ENCODE assay signal across 10 cellular contexts in the genomic region with DNA sequence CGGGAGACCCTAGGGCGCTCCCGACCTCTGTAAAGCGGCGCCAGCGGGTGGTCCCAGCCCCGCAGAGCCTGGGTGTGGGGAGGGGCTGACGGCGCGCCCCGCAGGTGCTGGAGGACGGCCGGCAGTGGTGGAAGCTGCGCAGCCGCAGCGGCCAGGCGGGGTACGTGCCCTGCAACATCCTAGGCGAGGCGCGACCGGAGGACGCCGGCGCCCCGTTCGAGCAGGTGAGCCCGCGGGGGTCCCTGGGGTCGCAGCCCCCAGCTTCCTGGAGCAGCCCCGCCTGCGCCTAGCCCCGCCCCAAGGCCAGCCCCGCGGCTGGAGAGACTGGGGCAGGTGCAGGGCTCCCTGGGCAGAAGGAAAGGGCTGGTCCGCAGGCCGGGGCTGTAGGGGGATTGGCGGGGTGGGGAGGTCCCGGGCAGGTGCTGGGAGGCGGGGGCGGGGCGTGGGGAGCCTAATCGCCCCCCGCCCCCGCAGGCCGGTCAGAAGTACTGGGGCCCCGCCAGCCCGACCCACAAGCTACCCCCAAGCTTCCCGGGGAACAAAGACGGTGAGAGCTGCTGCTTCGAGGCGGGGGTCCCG. TPM values are rescaled to one million over a fixed set of nuclear protein-coding genes. Genes with fewer than 3 reads are reported as not detected.
DNase-seq lines count a peak whose midpoint lies in the region; ATAC-seq and TF ChIP-seq lines count a peak whose summit lies in the region.
"Had no signal": no experiment of that assay in that cellular context is flagged by ENCODE, and none has a peak within 500 bp of the region (broad histone marks: within the 10 kb centered on the region; RNA-seq: fewer than 3 reads in every experiment).

No MANE protein-coding gene starts in this region.

- H3K27me3 ChIP-seq in dorsolateral prefrontal cortex (peaks cover 0 to 64% (median 20%) of the 10 kb centered on the region in 45 donors), sigmoid colon (peaks cover 37 to 86% (median 73%) of the 10 kb centered on the region in 3 donors)

- ATAC-seq in activated CD4-positive, CD25-positive, alpha-beta regulatory T cell treated with anti-CD3 and anti-CD28 coated beads, Interleukin-2, amount 50 U/mL, for 24 hours: no peak
- ATAC-seq in HG02759 (IDR thresholded peaks at IDR 0.05; ENCODE audit: unreplicated experiment) (no peak), HG03439 (IDR thresholded peaks at IDR 0.05; ENCODE audit: unreplicated experiment) (no peak), GM21619 (IDR thresholded peaks at IDR 0.05; ENCODE audit: unreplicated experiment) (no peak)

- WGBS in sigmoid colon, 2 donors: 4 to 6% methylated on average over 53 of the region's 53 CpGs

- intact Hi-C loops in dorsolateral prefrontal cortex (cut with DNase I) (loop anchor here (2.0 to 5.0 kb wide), 2 partner anchors 37 to 173 kb away; no protein-coding TSS in a partner anchor), sigmoid colon (cut with DNase I) (no loop called here)

- H3K4me1 ChIP-seq in sigmoid colon: peaks cover 0 to 47% (median 40%) of the 10 kb centered on the region in 4 donors

- H3K27ac ChIP-seq in dorsolateral prefrontal cortex: peak overlapping the region in 2 of 59 donors; percentile 36 to 39
- peak overlapping the region in 1 of 4 donors; percentile 32 for H3K27ac ChIP-seq in sigmoid colon

- H3K36me3 ChIP-seq in sigmoid colon: no peaks in the 10 kb centered on the region
- H3K36me3 ChIP-seq: WERI-Rb-1 had no signal

- peak; percentile 33 for DNase-seq in activated CD4-positive, CD25-positive, alpha-beta regulatory T cell treated with anti-CD3 and anti-CD28 coated beads, Interleukin-2, amount 50 U/mL, for 72 hours
- DNase-seq in NAMALWA (ENCODE audit: low spot score): peak; percentile 34
- DNase-seq in dorsolateral prefrontal cortex: no peak
- DNase-seq in sigmoid colon: no peak
- DNase-seq: C1 segment of cervical spinal cord had no signal

- no peaks in the 10 kb centered on the region for H3K9me3 ChIP-seq in sigmoid colon

- peak overlapping the region in 43 of 59 donors; percentile 9 to 50 (median 31) for H3K4me3 ChIP-seq in dorsolateral prefrontal cortex
- peak overlapping the region in 3 of 4 donors; percentile 18 to 27 (median 24) for H3K4me3 ChIP-seq in sigmoid colon

- no peak for TF ChIP-seq CTCF in dorsolateral prefrontal cortex (IDR thresholded peaks at IDR 0.05 in 54 of 56, conservative IDR thresholded peaks at IDR 0.05 in 2 of 56; ENCODE audit: low read depth in 1 of 56, partially characterized antibody in 56 of 56)
- TF ChIP-seq CTCF in sigmoid colon (IDR thresholded peaks at IDR 0.05): no peak

- TF ChIP-seq POLR2A in sigmoid colon (IDR thresholded peaks at IDR 0.05): no peak

- no peak for TF ChIP-seq EP300 in sigmoid colon (IDR thresholded peaks at IDR 0.05)

RNA-seq across cellular contexts. Expression of a gene that starts 19.7 kb away (rescaled TPM):
- 10 to 100 TPM; 10.3 to 57.6 (median 18.1) TPM for total RNA-seq in dorsolateral prefrontal cortex
- total RNA-seq in sigmoid colon: 10 to 100 TPM in 2 of 4 donors, 1 to 10 TPM in 2; 5.4 to 15.6 (median 11.6) TPM
- 100 to 1,000 TPM; 153 to 168 (median 155) TPM for polyA plus RNA-seq in sigmoid colon

RNA-seq across cellular contexts. Expression of a gene that starts 21.6 kb away (rescaled TPM):
- total RNA-seq in dorsolateral prefrontal cortex (100 to 1,000 TPM in 96 of 120 experiments, 10 to 100 TPM in 24; 58.9 to 258 (median 114) TPM), sigmoid colon (100 to 1,000 TPM in 2 of 4 donors, 10 to 100 TPM in 2; 94.6 to 133 (median 108) TPM)
- polyA plus RNA-seq in sigmoid colon: 100 to 1,000 TPM; 142 to 177 (median 170) TPM

RNA-seq across cellular contexts. Expression of a gene that starts 30.1 kb away (rescaled TPM):
- total RNA-seq in dorsolateral prefrontal cortex: 10 to 100 TPM; 14.5 to 48.6 (median 27.2) TPM
- 10 to 100 TPM; 20.9 to 41.5 (median 39.6) TPM for total RNA-seq in sigmoid colon
- 10 to 100 TPM in 2 of 3 donors, 1 to 10 TPM in 1; 7.9 to 27.6 (median 25.7) TPM for polyA plus RNA-seq in sigmoid colon

RNA-seq across cellular contexts. Expression of a gene that starts 30.7 kb away (rescaled TPM):
- 100 to 1,000 TPM in 119 of 120 experiments, 10 to 100 TPM in 1; 72.0 to 250 (median 144) TPM for total RNA-seq in dorsolateral prefrontal cortex
- total RNA-seq in sigmoid colon: 10 to 100 TPM; 15.1 to 29.6 (median 22.2) TPM
- polyA plus RNA-seq in sigmoid colon: 10 to 100 TPM; 11.3 to 18.6 (median 14.4) TPM

RNA-seq across cellular contexts. Expression of a gene that starts 51.6 kb away (rescaled TPM):
- total RNA-seq in dorsolateral prefrontal cortex (100 to 1,000 TPM in 50 of 120 experiments, 10 to 100 TPM in 70; 70.3 to 151 (median 96.8) TPM), sigmoid colon (10 to 100 TPM in 3 of 4 donors, 1 to 10 TPM in 1; 6.7 to 26.3 (median 14.9) TPM)
- polyA plus RNA-seq in sigmoid colon: 10 to 100 TPM in 2 of 3 donors, 1 to 10 TPM in 1; 7.8 to 55.9 (median 40.0) TPM

Comparison
In these comparisons a context has a peak if more than half of its experiments do, and no peak if none do; other contexts are left out.
1. DNase-seq: peak in activated CD4-positive, CD25-positive, alpha-beta regulatory T cell treated with anti-CD3 and anti-CD28 coated beads, Interleukin-2, amount 50 U/mL, for 72 hours (single experiment) and NAMALWA (single experiment); none in dorsolateral prefrontal cortex (0 of 10) and sigmoid colon (single experiment).